15 cellular contexts compared by ENCODE assay signal in genomic region chr2:108444941-108445840, GRCh38. TPM values are rescaled to one million over a fixed set of nuclear protein-coding genes. Genes with fewer than 3 reads are reported as not detected.
DNase-seq lines count a peak whose midpoint lies in the region; ATAC-seq and TF ChIP-seq lines count a peak whose summit lies in the region.
"Had no signal": no experiment of that assay in that cellular context is flagged by ENCODE, and none has a peak within 500 bp of the region (broad histone marks: within the 10 kb centered on the region; RNA-seq: fewer than 3 reads in every experiment).

No MANE protein-coding gene starts in this region.

- no peak overlapping the region for H2AFZ ChIP-seq in smooth muscle cell (ENCODE audit: low read depth)
- H2AFZ ChIP-seq: PC-9 had no signal

- intact Hi-C loops in left ventricle myocardium inferior (cut with micrococcal nuclease) (no loop called here), cardiac septum (cut with DNase I) (loop anchor here (5.0 kb wide), 1 partner anchor 132 kb away; no protein-coding TSS in a partner anchor)

- no peak for ATAC-seq in HG03135 (IDR thresholded peaks at IDR 0.05; ENCODE audit: unreplicated experiment)
- ATAC-seq: activated CD4-positive, CD25-positive, alpha-beta regulatory T cell treated with anti-CD3 and anti-CD28 coated beads, Interleukin-2, amount 50 U/mL, for 24 hours; gastrocnemius medialis had no signal

- H3K79me2 ChIP-seq in smooth muscle cell (ENCODE audit: low read depth): peaks cover 9% of the 10 kb centered on the region

- TF ChIP-seq CTCF in left ventricle myocardium inferior (IDR thresholded peaks at IDR 0.05; ENCODE audit: borderline replicate concordance) (no peak), WERI-Rb-1 (IDR thresholded peaks at IDR 0.05; ENCODE audit: low read depth, low read length) (no peak), fibroblast of pulmonary artery (IDR thresholded peaks at IDR 0.05; ENCODE audit: low read length, missing control alignments) (no peak), smooth muscle cell (IDR thresholded peaks at IDR 0.05; ENCODE audit: borderline replicate concordance, insufficient read depth, poor library complexity, severe bottlenecking) (no peak)

- no peak overlapping the region for H3K4me2 ChIP-seq in smooth muscle cell
- H3K4me2 ChIP-seq: PC-9 had no signal

- H3K9me3 ChIP-seq in left ventricle myocardium inferior (replicated peaks): no peaks in the 10 kb centered on the region
- no peaks in the 10 kb centered on the region for H3K9me3 ChIP-seq in WERI-Rb-1 (ENCODE audit: severe bottlenecking)
- H3K9me3 ChIP-seq in smooth muscle cell (replicated peaks; ENCODE audit: low read depth): no peaks in the 10 kb centered on the region
- H3K9me3 ChIP-seq: adrenal gland, gastrocnemius medialis had no signal

- no peak for DNase-seq in left ventricle myocardium inferior
- no peak for DNase-seq in cardiac septum (ENCODE audit: low spot score)
- peak; percentile 30 for DNase-seq in WERI-Rb-1
- DNase-seq in fibroblast of pulmonary artery (ENCODE audit: low read depth): peak; percentile 88
- DNase-seq in smooth muscle cell (lab: John Stamatoyannopoulos, UW; ENCODE audit: unreplicated experiment): no peak
- DNase-seq in NCI-H1105 (lab: John Stamatoyannopoulos, UW): no peak
- DNase-seq in activated gamma-delta T cell treated with Interleukin-2 at 50 U/mL for 16 hours: no peak
- DNase-seq: adrenal gland; gastrocnemius medialis; PC-9; posterior cingulate gyrus; stimulated activated CD4-positive, alpha-beta T cell treated with anti-CD3 and anti-CD28 coated beads, Interleukin-12 subunit alpha, Interleukin-12 subunit beta, amount 100 ng/mL, for 4 hours had no signal

- H3K27me3 ChIP-seq in left ventricle myocardium inferior (ENCODE audit: low read depth): no peaks in the 10 kb centered on the region
- H3K27me3 ChIP-seq in WERI-Rb-1 (ENCODE audit: insufficient read depth, low read depth, severe bottlenecking): no peaks in the 10 kb centered on the region
- no peaks in the 10 kb centered on the region for H3K27me3 ChIP-seq in smooth muscle cell (ENCODE audit: low read depth)
- H3K27me3 ChIP-seq: adrenal gland, gastrocnemius medialis had no signal

- WGBS in smooth muscle cell (ENCODE audit: low lambda C conversion rate): 91% methylated on average over 1 of the region's 1 CpG

- H4K20me1 ChIP-seq in smooth muscle cell (ENCODE audit: low read depth): no peaks in the 10 kb centered on the region

- no peaks in the 10 kb centered on the region for H3F3A ChIP-seq in smooth muscle cell (ENCODE audit: low read depth)

- H3K36me3 ChIP-seq in left ventricle myocardium inferior (no peaks in the 10 kb centered on the region), WERI-Rb-1 (no peaks in the 10 kb centered on the region), smooth muscle cell (ENCODE audit: low read depth) (no peaks in the 10 kb centered on the region)
- H3K36me3 ChIP-seq: adrenal gland, gastrocnemius medialis had no signal

- H3K4me1 ChIP-seq in left ventricle myocardium inferior: peaks cover 22% of the 10 kb centered on the region
- H3K4me1 ChIP-seq in smooth muscle cell (ENCODE audit: low read depth): peaks cover 4% of the 10 kb centered on the region

- peak overlapping the region; percentile 39 for H3K9ac ChIP-seq in smooth muscle cell (ENCODE audit: low read depth)

- no peak overlapping the region for H3K4me3 ChIP-seq in left ventricle myocardium inferior
- H3K4me3 ChIP-seq in WERI-Rb-1 (ENCODE audit: low read depth, low read length): no peak overlapping the region
- no peak overlapping the region for H3K4me3 ChIP-seq in fibroblast of pulmonary artery (replicated peaks; ENCODE audit: low read depth, low read length)
- no peak overlapping the region for H3K4me3 ChIP-seq in smooth muscle cell
- H3K4me3 ChIP-seq: adrenal gland, coronary artery, gastrocnemius medialis, PC-9 had no signal

- H3K27ac ChIP-seq in left ventricle myocardium inferior (replicated peaks): peak overlapping the region; percentile 6
- H3K27ac ChIP-seq in WERI-Rb-1: peak overlapping the region; percentile 59
- H3K27ac ChIP-seq in smooth muscle cell (ENCODE audit: low read depth): peak overlapping the region; percentile 57
- H3K27ac ChIP-seq: adrenal gland, coronary artery, gastrocnemius medialis, PC-9 had no signal

RNA-seq across cellular contexts. Expression of gene GCC2, which starts 3.8 kb away (rescaled TPM):
- total RNA-seq in left ventricle myocardium inferior: 24.9 TPM
- 22.0 TPM for total RNA-seq in cardiac septum
- 36.3 and 36.4 TPM in 2 replicates for total RNA-seq in smooth muscle cell
- polyA plus RNA-seq in smooth muscle cell: 18.3 and 33.9 TPM in 2 replicates

Comparison
In these comparisons a context has a peak if more than half of its experiments do, and no peak if none do; other contexts are left out.
1. DNase-seq: peak in WERI-Rb-1 (single experiment) and fibroblast of pulmonary artery (single experiment); none in left ventricle myocardium inferior (single experiment), cardiac septum (single experiment), smooth muscle cell (single experiment), NCI-H1105 (single experiment) and activated gamma-delta T cell treated with Interleukin-2 at 50 U/mL for 16 hours (single experiment).
2. H3K27ac ChIP-seq: peak in every context shown above with its lines; median percentile 59 in WERI-Rb-1; 57 in smooth muscle cell; 6 in left ventricle myocardium inferior.